Comparison of ENCODE assay signal across 1 cellular context in the genomic region with DNA sequence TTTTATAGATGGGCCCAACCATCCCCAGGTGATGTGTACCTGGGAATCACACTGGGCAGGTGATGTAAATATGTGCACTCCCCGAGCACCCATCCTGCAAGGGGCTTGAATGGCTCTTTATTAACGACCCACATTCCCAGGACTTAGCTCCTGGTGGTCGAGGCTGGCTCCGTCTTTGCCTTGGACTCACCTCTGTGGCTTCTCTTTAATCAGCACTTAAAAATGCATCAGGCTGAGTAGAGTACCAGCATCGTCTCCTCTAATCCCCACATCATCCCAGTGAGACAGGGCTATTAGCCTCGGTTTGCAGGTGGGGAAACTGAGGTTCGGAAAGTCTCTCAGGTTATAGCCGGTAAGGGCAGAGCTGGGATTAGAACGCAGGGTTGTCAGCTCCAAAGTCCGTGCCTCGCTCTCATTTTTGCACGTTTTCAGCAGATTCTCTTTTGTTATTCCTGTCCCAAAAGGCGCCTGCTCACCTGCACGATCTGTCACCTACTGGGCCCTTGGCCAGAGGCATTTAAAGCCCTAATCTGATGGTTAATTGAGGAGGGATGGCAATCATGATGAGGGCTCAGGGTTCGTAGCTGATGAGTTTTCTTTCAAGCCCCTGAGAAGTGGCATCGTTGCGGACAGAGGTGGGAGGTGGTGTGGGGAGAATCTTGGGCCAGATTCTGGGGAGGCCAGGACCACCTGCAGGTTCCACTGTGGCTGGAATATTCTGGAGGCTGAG.
TF ChIP-seq lines count a peak whose summit lies in the region.

No MANE protein-coding gene starts in this region.

TF ChIP-seq in IMR-90, 13 proteins besides CTCF, POLR2A, EP300 and RAD21 (continued from another document):
- TF ChIP-seq, protein P1, sequence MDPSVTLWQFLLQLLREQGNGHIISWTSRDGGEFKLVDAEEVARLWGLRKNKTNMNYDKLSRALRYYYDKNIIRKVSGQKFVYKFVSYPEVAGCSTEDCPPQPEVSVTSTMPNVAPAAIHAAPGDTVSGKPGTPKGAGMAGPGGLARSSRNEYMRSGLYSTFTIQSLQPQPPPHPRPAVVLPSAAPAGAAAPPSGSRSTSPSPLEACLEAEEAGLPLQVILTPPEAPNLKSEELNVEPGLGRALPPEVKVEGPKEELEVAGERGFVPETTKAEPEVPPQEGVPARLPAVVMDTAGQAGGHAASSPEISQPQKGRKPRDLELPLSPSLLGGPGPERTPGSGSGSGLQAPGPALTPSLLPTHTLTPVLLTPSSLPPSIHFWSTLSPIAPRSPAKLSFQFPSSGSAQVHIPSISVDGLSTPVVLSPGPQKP (IDR thresholded peaks at IDR 0.05; ENCODE audit: borderline replicate concordance, low read depth, low read length): no peak
- TF ChIP-seq FOS (IDR thresholded peaks at IDR 0.05; ENCODE audit: low read depth, low read length) (no peak), SMC3 (IDR thresholded peaks at IDR 0.05; ENCODE audit: low read depth, low read length) (no peak), MXI1 (IDR thresholded peaks at IDR 0.05; ENCODE audit: borderline replicate concordance, low read depth, low read length) (no peak), CHD1 (IDR thresholded peaks at IDR 0.05; ENCODE audit: low read depth, low read length) (no peak), NFE2L2 (IDR thresholded peaks at IDR 0.05; ENCODE audit: low read depth, low read length) (no peak)
- TF ChIP-seq, protein P2, sequence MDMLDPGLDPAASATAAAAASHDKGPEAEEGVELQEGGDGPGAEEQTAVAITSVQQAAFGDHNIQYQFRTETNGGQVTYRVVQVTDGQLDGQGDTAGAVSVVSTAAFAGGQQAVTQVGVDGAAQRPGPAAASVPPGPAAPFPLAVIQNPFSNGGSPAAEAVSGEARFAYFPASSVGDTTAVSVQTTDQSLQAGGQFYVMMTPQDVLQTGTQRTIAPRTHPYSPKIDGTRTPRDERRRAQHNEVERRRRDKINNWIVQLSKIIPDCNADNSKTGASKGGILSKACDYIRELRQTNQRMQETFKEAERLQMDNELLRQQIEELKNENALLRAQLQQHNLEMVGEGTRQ (IDR thresholded peaks at IDR 0.05; ENCODE audit: low read depth, low read length): no peak
